ENCODE assay signal across 1 cellular context in the genomic region with DNA sequence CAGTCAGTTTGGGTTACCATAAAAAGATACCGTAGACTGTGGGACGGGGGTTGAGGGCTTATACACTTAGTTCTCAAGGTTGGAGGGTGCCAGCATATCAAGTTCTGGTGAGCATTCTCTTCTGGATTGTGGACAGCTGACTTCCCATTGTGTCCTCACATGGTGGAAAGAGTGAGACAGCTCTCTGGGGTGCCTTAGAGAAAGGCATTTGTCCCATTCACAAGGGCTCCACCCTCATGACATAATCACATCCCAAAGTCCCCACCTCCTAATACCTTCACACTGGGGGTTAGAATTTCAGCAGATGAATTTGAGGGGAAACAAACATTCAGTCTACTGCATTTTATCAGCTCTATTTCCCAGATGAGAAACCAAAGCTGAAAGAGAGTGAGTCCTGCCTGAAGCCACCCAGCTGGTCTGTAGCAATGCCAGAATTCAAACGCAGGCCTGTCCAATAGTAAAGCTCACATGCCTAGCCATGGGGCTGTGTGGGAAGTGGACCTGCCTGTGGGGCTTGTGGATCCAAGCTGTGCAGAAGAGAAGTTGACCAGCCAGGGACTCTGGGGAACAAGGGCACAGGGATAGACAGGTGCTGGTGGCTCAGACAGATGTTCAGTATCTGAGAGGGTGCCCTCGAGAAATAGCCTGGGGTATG.
TF ChIP-seq lines count a peak whose summit lies in the region.

No MANE protein-coding gene starts in this region.

TF ChIP-seq in WTC11, 78 proteins besides CTCF, POLR2A, EP300 and RAD21 (continued from another document):
- TF ChIP-seq AR (CRISPR knock-in tag; IDR thresholded peaks at IDR 0.05): no peak
- TF ChIP-seq PREB (CRISPR knock-in tag; IDR thresholded peaks at IDR 0.05; ENCODE audit: borderline replicate concordance): no peak
- no peak for TF ChIP-seq TEAD1 (CRISPR knock-in tag; IDR thresholded peaks at IDR 0.05)
- TF ChIP-seq ZSCAN18 (CRISPR knock-in tag; IDR thresholded peaks at IDR 0.05): no peak
- TF ChIP-seq, protein P1, sequence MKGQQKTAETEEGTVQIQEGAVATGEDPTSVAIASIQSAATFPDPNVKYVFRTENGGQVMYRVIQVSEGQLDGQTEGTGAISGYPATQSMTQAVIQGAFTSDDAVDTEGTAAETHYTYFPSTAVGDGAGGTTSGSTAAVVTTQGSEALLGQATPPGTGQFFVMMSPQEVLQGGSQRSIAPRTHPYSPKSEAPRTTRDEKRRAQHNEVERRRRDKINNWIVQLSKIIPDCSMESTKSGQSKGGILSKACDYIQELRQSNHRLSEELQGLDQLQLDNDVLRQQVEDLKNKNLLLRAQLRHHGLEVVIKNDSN (CRISPR knock-in tag; IDR thresholded peaks at IDR 0.05): no peak
- no peak for TF ChIP-seq TP53 (CRISPR knock-in tag; IDR thresholded peaks at IDR 0.05)
- TF ChIP-seq SOX15 (CRISPR knock-in tag; IDR thresholded peaks at IDR 0.05): no peak
- TF ChIP-seq, protein P2, sequence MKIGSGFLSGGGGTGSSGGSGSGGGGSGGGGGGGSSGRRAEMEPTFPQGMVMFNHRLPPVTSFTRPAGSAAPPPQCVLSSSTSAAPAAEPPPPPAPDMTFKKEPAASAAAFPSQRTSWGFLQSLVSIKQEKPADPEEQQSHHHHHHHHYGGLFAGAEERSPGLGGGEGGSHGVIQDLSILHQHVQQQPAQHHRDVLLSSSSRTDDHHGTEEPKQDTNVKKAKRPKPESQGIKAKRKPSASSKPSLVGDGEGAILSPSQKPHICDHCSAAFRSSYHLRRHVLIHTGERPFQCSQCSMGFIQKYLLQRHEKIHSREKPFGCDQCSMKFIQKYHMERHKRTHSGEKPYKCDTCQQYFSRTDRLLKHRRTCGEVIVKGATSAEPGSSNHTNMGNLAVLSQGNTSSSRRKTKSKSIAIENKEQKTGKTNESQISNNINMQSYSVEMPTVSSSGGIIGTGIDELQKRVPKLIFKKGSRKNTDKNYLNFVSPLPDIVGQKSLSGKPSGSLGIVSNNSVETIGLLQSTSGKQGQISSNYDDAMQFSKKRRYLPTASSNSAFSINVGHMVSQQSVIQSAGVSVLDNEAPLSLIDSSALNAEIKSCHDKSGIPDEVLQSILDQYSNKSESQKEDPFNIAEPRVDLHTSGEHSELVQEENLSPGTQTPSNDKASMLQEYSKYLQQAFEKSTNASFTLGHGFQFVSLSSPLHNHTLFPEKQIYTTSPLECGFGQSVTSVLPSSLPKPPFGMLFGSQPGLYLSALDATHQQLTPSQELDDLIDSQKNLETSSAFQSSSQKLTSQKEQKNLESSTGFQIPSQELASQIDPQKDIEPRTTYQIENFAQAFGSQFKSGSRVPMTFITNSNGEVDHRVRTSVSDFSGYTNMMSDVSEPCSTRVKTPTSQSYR (CRISPR knock-in tag; IDR thresholded peaks at IDR 0.05): no peak
- TF ChIP-seq NFATC4 (CRISPR knock-in tag; IDR thresholded peaks at IDR 0.05): no peak
- TF ChIP-seq ZNF671 (CRISPR knock-in tag; IDR thresholded peaks at IDR 0.05): no peak
